In genomic region chrX:135410861-135411627, GRCh38 we compare ENCODE assay signal across 1 cellular context.
A peak's percentile ranks its signal among the peaks of the same experiment; 100 is the strongest.
TF ChIP-seq lines count a peak whose summit lies in the region.

No MANE protein-coding gene starts in this region.

TF ChIP-seq in K562, 482 proteins besides CTCF, POLR2A, EP300 and RAD21 (continued from another document):
- TF ChIP-seq ID3 (CRISPR knock-in tag; IDR thresholded peaks at IDR 0.05): no peak
- peak; percentile 73; the same call in 1 of the 2 replicates for TF ChIP-seq ID3 (tag; IDR thresholded peaks at IDR 0.05)
- TF ChIP-seq MYBL2 (IDR thresholded peaks at IDR 0.05; ENCODE audit: low read depth): no peak
- TF ChIP-seq MYBL2 (CRISPR knock-in tag; IDR thresholded peaks at IDR 0.05; ENCODE audit: borderline replicate concordance): no peak
- peak; percentile 40; the same call in 1 of the 2 replicates for TF ChIP-seq TEAD4 (IDR thresholded peaks at IDR 0.05; ENCODE audit: low read length)
- no peak for TF ChIP-seq TEAD4 (CRISPR knock-in tag; IDR thresholded peaks at IDR 0.05; ENCODE audit: borderline replicate concordance)
- TF ChIP-seq NR2C2 (CRISPR knock-in tag; IDR thresholded peaks at IDR 0.05): no peak
- TF ChIP-seq NR2C2 (tag; IDR thresholded peaks at IDR 0.05): peak; percentile 50; the same call in 1 of the 2 replicates
- TF ChIP-seq PTTG1 (tag; IDR thresholded peaks at IDR 0.05; ENCODE audit: low read depth): no peak
- no peak for TF ChIP-seq CUX1 (CRISPR knock-in tag; IDR thresholded peaks at IDR 0.05)
- TF ChIP-seq KLF16 (IDR thresholded peaks at IDR 0.05): 0 out of 2 replicates have a peak, but pooled peaks have one; percentile 16
- TF ChIP-seq PKNOX1 (IDR thresholded peaks at IDR 0.05): peak; percentile 63
- peak; percentile 32 for TF ChIP-seq CBFA2T2 (conservative IDR thresholded peaks at IDR 0.05)
- TF ChIP-seq SPI1 (IDR thresholded peaks at IDR 0.05; ENCODE audit: borderline replicate concordance, low read depth, low read length): peak; percentile 67
- 0 out of 2 replicates have a peak, but pooled peaks have one; percentile 38 for TF ChIP-seq FOXJ2 (tag; IDR thresholded peaks at IDR 0.05)
- TF ChIP-seq RFX1 (IDR thresholded peaks at IDR 0.05): peak; percentile 89
- TF ChIP-seq MEIS2 (IDR thresholded peaks at IDR 0.05; ENCODE audit: partially characterized antibody): peak; percentile 80
- no peak for TF ChIP-seq PBX2 (CRISPR knock-in tag; IDR thresholded peaks at IDR 0.05; ENCODE audit: low read depth)
- TF ChIP-seq PBX2 (tag; conservative IDR thresholded peaks at IDR 0.05; ENCODE audit: low read depth): peak; percentile 85
- peak; percentile 60 for TF ChIP-seq CBFA2T3 (IDR thresholded peaks at IDR 0.05)
